In the genomic region with DNA sequence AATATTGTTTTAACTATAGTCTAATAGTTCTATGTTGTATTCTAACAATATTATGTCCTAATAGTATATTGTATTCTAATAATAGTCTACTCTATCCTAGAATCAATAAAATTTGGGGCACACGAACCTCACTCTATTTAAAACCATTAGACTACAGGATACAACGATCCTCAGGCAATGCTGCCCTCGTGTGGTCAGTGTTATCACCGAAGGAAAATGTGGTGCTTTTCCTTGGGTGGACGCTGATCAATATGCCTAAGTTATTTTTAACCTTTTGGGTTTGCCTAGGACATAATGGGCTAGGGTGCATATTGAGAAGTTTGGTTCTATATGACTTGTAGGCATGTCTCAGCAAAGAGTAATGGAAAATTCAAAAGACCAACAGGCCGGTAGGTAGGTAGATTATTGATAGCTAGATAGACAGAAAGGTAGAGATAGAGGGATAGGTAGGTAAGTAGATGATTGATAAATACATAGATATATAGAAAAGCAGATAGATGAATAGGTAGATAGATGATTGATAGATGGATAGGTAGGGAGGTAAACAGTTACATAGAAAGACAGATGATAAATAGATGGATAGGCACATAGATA, we compare ENCODE assay signal across 8 cellular contexts.
DNase-seq lines count a peak whose midpoint lies in the region; ATAC-seq and TF ChIP-seq lines count a peak whose summit lies in the region.

No MANE protein-coding gene starts in this region.

- no peak overlapping the region for H4K91ac ChIP-seq in IMR-90 (ENCODE audit: insufficient read depth, low read depth, low read length)

- peaks cover 23% of the 10 kb centered on the region for H3K36me3 Mint-ChIP-seq in type B pancreatic cell

- in situ Hi-C loops in IMR-90 (cut with MboI; ENCODE audit: low sequenced_read_pairs) = loop anchor here (25.0 kb wide), 2 partner anchors 526 to 751 kb away; no protein-coding TSS in a partner anchor

- H4K20me1 ChIP-seq in IMR-90 (ENCODE audit: insufficient read depth, low read length) = no peaks in the 10 kb centered on the region

- no peak overlapping the region for H2BK15ac ChIP-seq in IMR-90 (ENCODE audit: low read depth, low read length)

- H3K9me1 ChIP-seq in IMR-90 (ENCODE audit: insufficient read depth, low read length) = no peaks in the 10 kb centered on the region

- H3K27ac ChIP-seq in IMR-90 (ENCODE audit: insufficient read depth, low read length) (no peak overlapping the region), colonic mucosa (no peak overlapping the region)

- no peak overlapping the region for H2BK5ac ChIP-seq in IMR-90 (ENCODE audit: low read depth, low read length, poor library complexity, severe bottlenecking)

- no peak overlapping the region for H2BK20ac ChIP-seq in IMR-90 (ENCODE audit: low read depth, low read length)

- no peaks in the 10 kb centered on the region; a peak in 1 of 4 replicates for H3K79me1 ChIP-seq in IMR-90 (ENCODE audit: low read depth in 1 of 2, low read length in 2 of 2)

- no peak overlapping the region for H3K4me3 ChIP-seq in IMR-90 (ENCODE audit: insufficient read depth, low read depth, low read length)
- H3K4me3 ChIP-seq in colonic mucosa = no peak overlapping the region

- H3K27me3 ChIP-seq in IMR-90 (ENCODE audit: control insufficient read depth, insufficient read depth, low read length) (no peaks in the 10 kb centered on the region), colonic mucosa (no peaks in the 10 kb centered on the region)

- H3K4me1 ChIP-seq in IMR-90 (ENCODE audit: control insufficient read depth, insufficient read depth, low read length) = no peaks in the 10 kb centered on the region
- H3K4me1 ChIP-seq in colonic mucosa = no peaks in the 10 kb centered on the region

- peak; percentile 61 for TF ChIP-seq CTCF in IMR-90 (conservative IDR thresholded peaks at IDR 0.05; ENCODE audit: low read depth, low read length)
- peak; percentile 74 for TF ChIP-seq CTCF in colonic mucosa (IDR thresholded peaks at IDR 0.05)
- TF ChIP-seq CTCF in type B pancreatic cell (conservative IDR thresholded peaks at IDR 0.05) = peak; percentile 94

- 0% methylated on average over 1 of the region's 6 CpGs; no CpG with 5 or more reads in 1 of the 2 experiments for WGBS in IMR-90 (ENCODE audit: extremely low coverage in 2 of 2, insufficient read length in 1 of 2), 2 experiments

- H3K36me3 ChIP-seq in IMR-90 (ENCODE audit: control insufficient read depth, insufficient read depth, low read length) (peaks cover 8% of the 10 kb centered on the region; the same call in 1 of the 2 replicates), colonic mucosa (no peaks in the 10 kb centered on the region)

- H3K9ac ChIP-seq in IMR-90 (ENCODE audit: low read depth, low read length) = no peak overlapping the region
- H3K9ac ChIP-seq in colonic mucosa (ENCODE audit: low read depth in 2 of 2, low read length in 2 of 2) = no peak overlapping the region

- H4K8ac ChIP-seq in IMR-90 (ENCODE audit: low read depth in 2 of 2, low read length in 2 of 2) = no peak overlapping the region

- DNase-seq in AG20443 (ENCODE audit: low spot score) (peak; percentile 48), IMR-90 (peak; percentile 48), T-helper 9 cell (peak; percentile 21), colonic mucosa (peak; percentile 57), medulla oblongata (ENCODE audit: extremely low spot score) (peak; percentile 35), type B pancreatic cell (ENCODE audit: extremely low spot score, unreplicated experiment) (no peak)

- H3K23ac ChIP-seq in IMR-90 (ENCODE audit: low read depth, low read length) = no peak overlapping the region

- H3K27ac Mint-ChIP-seq in type B pancreatic cell = no peak overlapping the region

- H3K4me3 Mint-ChIP-seq in type B pancreatic cell = no peak overlapping the region

- H3K9me3 ChIP-seq in IMR-90 (ENCODE audit: control insufficient read depth, insufficient read depth, low read length) (no peaks in the 10 kb centered on the region), colonic mucosa (no peaks in the 10 kb centered on the region)

- CTCF ChIA-PET in IMR-90 (lab: Yijun Ruan, JAX) = interaction anchor here (0.7 kb wide), 1 partner anchor 128 kb away, joined by 3 read pairs; no protein-coding TSS in a partner anchor

- dilution Hi-C loops in IMR-90 (cut with HindIII; ENCODE audit: low sequenced_read_pairs, unreplicated experiment) = no loop called here

- H2AK9ac ChIP-seq in IMR-90 (replicated peaks; ENCODE audit: low read depth, low read length, poor library complexity) = no peak overlapping the region

- no peak overlapping the region for H2AK5ac ChIP-seq in IMR-90 (ENCODE audit: low read depth, low read length)

- no peak overlapping the region for H3K18ac ChIP-seq in IMR-90 (ENCODE audit: low read depth, low read length)

- no peaks in the 10 kb centered on the region for H3K9me3 Mint-ChIP-seq in type B pancreatic cell

- no peak overlapping the region for H3K4me2 ChIP-seq in IMR-90 (ENCODE audit: low read depth, low read length)

- H3K14ac ChIP-seq in IMR-90 (replicated peaks; ENCODE audit: low read depth, low read length) = no peak overlapping the region

- no peak overlapping the region for H2BK120ac ChIP-seq in IMR-90 (ENCODE audit: low read depth, low read length)

- peak; percentile 83 for ATAC-seq in GM18502 (IDR thresholded peaks at IDR 0.05; ENCODE audit: poor library complexity, unreplicated experiment)
- ATAC-seq in IMR-90 (ENCODE audit: low read depth) = peak; percentile 71
- no peak for ATAC-seq in GM19328 (IDR thresholded peaks at IDR 0.05; ENCODE audit: unreplicated experiment)

- no peak for TF ChIP-seq POLR2A in IMR-90 (IDR thresholded peaks at IDR 0.05; ENCODE audit: low read depth, low read length)

- no peak overlapping the region for H3K4ac ChIP-seq in IMR-90 (ENCODE audit: low read depth, low read length)

- intact Hi-C loops in IMR-90 (cut with micrococcal nuclease) (loop anchor here (1.0 to 10.0 kb wide), 3 partner anchors 294 to 606 kb away; a partner anchor contains a TSS), colonic mucosa (cut with DNase I) (loop anchor here (5.0 to 10.0 kb wide), 2 partner anchors 521 to 764 kb away; no protein-coding TSS in a partner anchor)

- no peak overlapping the region for H2AFZ ChIP-seq in IMR-90 (replicated peaks; ENCODE audit: low read length, poor library complexity)

- POLR2A ChIA-PET in IMR-90 (lab: Charles Lee; ENCODE audit: unreplicated experiment) = no interaction called here

- H3K56ac ChIP-seq in IMR-90 (ENCODE audit: extremely low read depth, insufficient read depth, low read length) = no peak overlapping the region

- H4K5ac ChIP-seq in IMR-90 (ENCODE audit: low read depth, low read length) = no peak overlapping the region

- peak; percentile 77 for TF ChIP-seq RAD21 in IMR-90 (IDR thresholded peaks at IDR 0.05; ENCODE audit: low read length)

- H3K27me3 Mint-ChIP-seq in type B pancreatic cell = no peaks in the 10 kb centered on the region

- no peaks in the 10 kb centered on the region for H3K4me1 Mint-ChIP-seq in type B pancreatic cell (ENCODE audit: unreplicated experiment)

- BruUV-seq in IMR-90 (replicated peaks; lab: Mats Ljungman, UMichigan) = no TSS peak

TF ChIP-seq in IMR-90, 13 proteins besides CTCF, POLR2A, EP300 and RAD21:
- TF ChIP-seq SMC3 (IDR thresholded peaks at IDR 0.05; ENCODE audit: low read depth, low read length) (peak; percentile 56), MAZ (IDR thresholded peaks at IDR 0.05; ENCODE audit: borderline replicate concordance, low read depth, low read length) (no peak), NFE2L2 (IDR thresholded peaks at IDR 0.05; ENCODE audit: low read depth, low read length) (no peak), CEBPB (IDR thresholded peaks at IDR 0.05; ENCODE audit: low read depth, low read length) (no peak)
